In the genomic region with DNA sequence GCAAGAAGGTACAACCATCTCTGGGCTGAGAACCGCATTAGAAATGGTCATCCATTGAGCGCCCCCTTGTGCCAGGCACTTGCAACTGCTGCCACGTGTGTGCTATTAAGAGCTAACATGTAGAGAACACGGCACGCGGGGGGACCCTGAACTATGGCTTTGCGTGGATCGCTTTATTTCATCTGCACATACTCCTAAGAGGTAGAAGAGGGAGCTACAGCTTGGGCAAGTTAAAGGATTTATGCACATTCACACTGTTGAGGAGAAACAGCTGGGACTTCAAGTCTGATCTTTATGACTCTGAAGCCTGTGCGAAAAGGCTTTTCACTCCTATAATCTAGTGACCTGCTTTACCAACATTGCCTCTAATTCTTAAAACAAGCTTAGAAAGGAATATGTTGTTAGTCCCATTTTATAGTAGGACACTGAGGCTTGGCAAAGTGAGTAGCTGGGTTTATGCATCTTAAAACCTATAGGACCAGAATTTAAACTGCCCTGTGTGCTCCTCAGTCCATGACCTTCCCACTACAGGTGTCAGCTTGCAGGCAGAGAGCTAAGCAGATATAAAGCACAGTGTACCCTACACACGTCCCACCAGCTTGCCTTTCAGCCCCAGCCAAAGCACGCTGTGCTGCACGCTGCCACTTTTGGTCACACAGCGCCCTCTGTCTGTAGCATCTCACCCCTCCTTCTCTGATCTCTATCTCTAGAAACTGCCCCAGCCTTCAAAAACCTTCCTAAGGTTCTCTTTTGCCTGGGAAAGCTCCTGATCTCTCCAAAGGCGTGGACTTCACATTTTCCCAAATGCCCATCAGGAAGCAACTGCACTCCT, we compare ENCODE assay signal across 8 cellular contexts. TPM values are rescaled to one million over a fixed set of nuclear protein-coding genes. Genes with fewer than 3 reads are reported as not detected.
DNase-seq lines count a peak whose midpoint lies in the region; TF ChIP-seq lines count a peak whose summit lies in the region.

No MANE protein-coding gene starts in this region.

- peak; percentile 97 for TF ChIP-seq CTCF in LNCaP clone FGC (IDR thresholded peaks at IDR 0.05; ENCODE audit: control insufficient read depth, extremely low read depth, insufficient read depth)
- peak; percentile 91 for TF ChIP-seq CTCF in neutrophil (IDR thresholded peaks at IDR 0.05)

- H3K9ac ChIP-seq in ES-I3 (ENCODE audit: low read depth, low read length): 0 out of 2 replicates have a peak overlapping the region, but pooled peaks have one; percentile 17

- H3K4me1 ChIP-seq in ES-I3 (ENCODE audit: insufficient read depth, low read length) (peaks cover 3% of the 10 kb centered on the region; the same call in 1 of the 2 replicates), neutrophil (ENCODE audit: control insufficient read depth in 1 of 2, insufficient read depth in 1 of 2, low read depth in 1 of 2, low read length in 1 of 2) (peaks cover 9 to 10% of the 10 kb centered on the region in 2 experiments)

- H3K36me3 ChIP-seq in ES-I3 (ENCODE audit: insufficient read depth, low read length): no peaks in the 10 kb centered on the region
- no peaks in the 10 kb centered on the region for H3K36me3 ChIP-seq in H7 (replicated peaks; ENCODE audit: control insufficient read depth, insufficient read depth, low read length)
- no peaks in the 10 kb centered on the region for H3K36me3 ChIP-seq in neutrophil

- H3K27me3 ChIP-seq in H7 (ENCODE audit: control insufficient read depth, insufficient read depth, low read length) (no peaks in the 10 kb centered on the region; the same call in 1 of the 2 replicates), neutrophil (peaks cover 24% of the 10 kb centered on the region)

- DNase-seq in H7 (peak; percentile 86), LNCaP clone FGC (ENCODE audit: low read depth) (peak; percentile 61), RKO (ENCODE audit: low spot score) (peak; percentile 80), activated T-helper 1 cell treated with Interleukin-2 at 50 U/mL for 16 hours (ENCODE audit: low read depth) (peak; percentile 63), fibroblast of the conjunctiva (ENCODE audit: low read depth) (peak; percentile 71), stromal cell of bone marrow (ENCODE audit: low read depth) (peak; percentile 59)

- H3K27ac ChIP-seq in neutrophil: no peak overlapping the region

- no peaks in the 10 kb centered on the region for H3K9me3 ChIP-seq in ES-I3 (ENCODE audit: control insufficient read depth, insufficient read depth, low read length)
- H3K9me3 ChIP-seq in neutrophil: no peaks in the 10 kb centered on the region

- H3K4me3 ChIP-seq in H7 (ENCODE audit: insufficient read depth, low read depth, low read length) (no peak overlapping the region), LNCaP clone FGC (ENCODE audit: low read depth, low read length) (peak overlapping the region; percentile 38), neutrophil (ENCODE audit: low read depth in 1 of 2, low read length in 1 of 2) (no peak overlapping the region)

RNA-seq across cellular contexts. Expression of gene STARD5, which starts 57.8 kb away (rescaled TPM):
- 3.4 TPM in 2 replicates for total RNA-seq in H7 (2014; rRNA removed; shearing (Covaris generic))
